8 cellular contexts compared by ENCODE assay signal in genomic region chr19:40718774-40719391, GRCh38. TPM values are rescaled to one million over a fixed set of nuclear protein-coding genes. Genes with fewer than 3 reads are reported as not detected.
A peak's percentile ranks its signal among the peaks of the same experiment; 100 is the strongest.
DNase-seq lines count a peak whose midpoint lies in the region; ATAC-seq, FAIRE-seq and TF ChIP-seq lines count a peak whose summit lies in the region.

No MANE protein-coding gene starts in this region.

- peaks cover 5% of the 10 kb centered on the region; the same call in 1 of the 2 replicates for H4K20me1 ChIP-seq in SK-N-SH (ENCODE audit: insufficient read depth)

- CTCF ChIA-PET in SK-N-SH (lab: Yijun Ruan, JAX), result interaction anchor here (0.9 kb wide), 1 partner anchor 60 kb away, joined by 3 read pairs; no protein-coding TSS in a partner anchor

- TF ChIP-seq CTCF in SK-N-SH (IDR thresholded peaks at IDR 0.05), result no peak
- TF ChIP-seq CTCF in bronchial epithelial cell (IDR thresholded peaks at IDR 0.05; ENCODE audit: insufficient read depth, low read length, severe bottlenecking), result no peak
- no peak for TF ChIP-seq CTCF in kidney (IDR thresholded peaks at IDR 0.05; ENCODE audit: borderline replicate concordance, extremely low read depth, insufficient read depth)
- TF ChIP-seq CTCF in D721Med (IDR thresholded peaks at IDR 0.05; ENCODE audit: insufficient read depth, missing control alignments), result no peak

- H3K4me3 ChIP-seq in SK-N-SH (ENCODE audit: low read depth in 2 of 2, low read length in 1 of 2), result peak overlapping the region; percentile 70 to 80
- H3K4me3 ChIP-seq in bronchial epithelial cell (ENCODE audit: low read depth, low read length), result peak overlapping the region; percentile 99
- peak overlapping the region; percentile 83 to 99 for H3K4me3 ChIP-seq in kidney (ENCODE audit: low read length in 2 of 2)

- TF ChIP-seq EP300 in SK-N-SH (IDR thresholded peaks at IDR 0.05; ENCODE audit: borderline replicate concordance in 1 of 2, low read depth in 1 of 2, low read length in 1 of 2), result no peak

- H3K27ac ChIP-seq in SK-N-SH (ENCODE audit: low read depth in 2 of 2, low read length in 1 of 2), result peak overlapping the region; percentile 35 to 100; a peak in 2 of 4 replicates
- peak overlapping the region; percentile 95 to 98 for H3K27ac ChIP-seq in kidney (ENCODE audit: low read depth in 2 of 2, low read length in 2 of 2)

- ATAC-seq in SK-N-SH treated with all-trans-retinoic acid at 6 μM for 48 hours (no peak), HG03159 (IDR thresholded peaks at IDR 0.05; ENCODE audit: unreplicated experiment) (no peak)
- ATAC-seq in stimulated activated naive CD8-positive, alpha-beta T cell treated with anti-CD3 and anti-CD28 coated beads, Interleukin-15, Interleukin-2, amounts not matched to agents 100 U/mL and 50 U/mL, for 24 hours, result no peak

- peaks cover 17% of the 10 kb centered on the region for H3F3A ChIP-seq in SK-N-SH (replicated peaks; ENCODE audit: insufficient read depth)

- H3K9me3 ChIP-seq in SK-N-SH, result no peaks in the 10 kb centered on the region
- H3K9me3 ChIP-seq in kidney (ENCODE audit: control insufficient read depth in 1 of 2, low read length in 2 of 2), result no peaks in the 10 kb centered on the region

- DNase-seq in SK-N-SH, result no peak
- DNase-seq in NCI-H69 (lab: John Stamatoyannopoulos, UW), result peak; percentile 42
- peak; percentile 92 for DNase-seq in bronchial epithelial cell (ENCODE audit: low read depth)
- DNase-seq in kidney, result peak; percentile 93
- peak; percentile 22 for DNase-seq in stimulated activated naive CD8-positive, alpha-beta T cell treated with anti-CD3 and anti-CD28 coated beads, Interleukin-15, Interleukin-2, amounts not matched to agents 100 U/mL and 50 U/mL, for 24 hours
- no peak for DNase-seq in D721Med (ENCODE audit: insufficient read length, low spot score)

- peak overlapping the region; percentile 98 for H3K9ac ChIP-seq in SK-N-SH
- peak overlapping the region; percentile 81 to 99 for H3K9ac ChIP-seq in kidney (ENCODE audit: low read length in 2 of 2)

- no peak overlapping the region for H2AFZ ChIP-seq in SK-N-SH (ENCODE audit: low read depth)

- H3K36me3 ChIP-seq in SK-N-SH (replicated peaks in 1 of 2; ENCODE audit: control insufficient read depth in 1 of 2, insufficient read depth in 2 of 2, low read length in 1 of 2) (peaks cover 0 to 8% of the 10 kb centered on the region in 2 experiments), bronchial epithelial cell (ENCODE audit: control insufficient read depth, insufficient read depth, low read length) (peaks cover 16% of the 10 kb centered on the region), kidney (ENCODE audit: control insufficient read depth in 1 of 2, insufficient read depth in 2 of 2, low read length in 2 of 2) (peaks cover 3 to 5% of the 10 kb centered on the region in 2 donors)

- H3K79me2 ChIP-seq in SK-N-SH (ENCODE audit: insufficient read depth), result peaks cover 72% of the 10 kb centered on the region

- POLR2A ChIA-PET in SK-N-SH (lab: Yijun Ruan, JAX), result interaction anchor here (0.6 kb wide), 1 partner anchor 15 kb away, joined by 3 read pairs; no protein-coding TSS in a partner anchor

- peak overlapping the region; percentile 89 for H3K4me2 ChIP-seq in SK-N-SH

- TF ChIP-seq RAD21 in SK-N-SH (IDR thresholded peaks at IDR 0.05; ENCODE audit: low read length), result no peak

- FAIRE-seq in bronchial epithelial cell (lab: Jason Lieb, UNC), result no peak
- no peak for FAIRE-seq in kidney (lab: Jason Lieb, UNC)
- FAIRE-seq in D721Med (lab: Jason Lieb, UNC), result no peak

- 46% methylated on average over 8 of the region's 16 CpGs for WGBS in SK-N-SH (ENCODE audit: low lambda C conversion rate)

- intact Hi-C loops in kidney (cut with DNase I), result no loop called here

- no peaks in the 10 kb centered on the region for H3K9me2 ChIP-seq in SK-N-SH

- H3K4me1 ChIP-seq in SK-N-SH (ENCODE audit: control insufficient read depth in 1 of 2, insufficient read depth in 2 of 2, low read depth in 1 of 2, low read length in 1 of 2) (peaks cover 8 to 35% of the 10 kb centered on the region in 2 experiments; a peak in 1 of 4 replicates), kidney (ENCODE audit: control insufficient read depth in 1 of 2, insufficient read depth in 1 of 2, low read depth in 1 of 2, low read length in 2 of 2) (peaks cover 22 to 41% of the 10 kb centered on the region in 2 donors)

- H3K27me3 ChIP-seq in SK-N-SH (ENCODE audit: insufficient read depth) (no peaks in the 10 kb centered on the region), bronchial epithelial cell (ENCODE audit: control insufficient read depth, insufficient read depth, low read length) (no peaks in the 10 kb centered on the region)

TF ChIP-seq in SK-N-SH, 30 proteins besides CTCF, POLR2A, EP300 and RAD21:
- TF ChIP-seq USF1 (IDR thresholded peaks at IDR 0.05; ENCODE audit: borderline replicate concordance, low read depth) (peak; percentile 50; the same call in 1 of the 2 replicates), MAX (IDR thresholded peaks at IDR 0.05; ENCODE audit: low read depth) (peak; percentile 37; the same call in 1 of the 2 replicates), CHD2 (IDR thresholded peaks at IDR 0.05; ENCODE audit: low read length, partially characterized antibody) (no peak)
TF ChIP-seq in SK-N-SH: peak in this region for 2.

TF ChIP-seq in SK-N-SH treated with all-trans-retinoic acid at 6 μM for 48 hours, 23 proteins besides CTCF, POLR2A, EP300 and RAD21:
- no peak for TF ChIP-seq BACH2 (CRISPR knock-in tag; IDR thresholded peaks at IDR 0.05; ENCODE audit: borderline replicate concordance)
- no peak for TF ChIP-seq ARNTL (CRISPR knock-in tag; IDR thresholded peaks at IDR 0.05; ENCODE audit: borderline replicate concordance, low read depth)
- TF ChIP-seq CSRNP3 (CRISPR knock-in tag; IDR thresholded peaks at IDR 0.05), result no peak
- TF ChIP-seq CREB5 (CRISPR knock-in tag; IDR thresholded peaks at IDR 0.05; ENCODE audit: low read depth), result no peak
- no peak for TF ChIP-seq PPARA (CRISPR knock-in tag; IDR thresholded peaks at IDR 0.05; ENCODE audit: borderline replicate concordance)
- TF ChIP-seq ESRRG (CRISPR knock-in tag; IDR thresholded peaks at IDR 0.05), result no peak

RNA-seq across cellular contexts. Expression of gene ITPKC, which starts 2.0 kb away (rescaled TPM):
- 6.3 and 7.4 TPM in 2 replicates for polyA plus RNA-seq in SK-N-SH (2012; rRNA removed)
- 4.2 and 5.7 TPM in 2 replicates for polyA plus RNA-seq in SK-N-SH (2012; cell fraction: cytosol; rRNA removed)
- 11.9 and 12.2 TPM in 2 replicates for polyA plus RNA-seq in SK-N-SH (2012; cell fraction: nucleus; rRNA removed)
- total RNA-seq in bronchial epithelial cell, result 26.9 and 34.7 TPM in 2 replicates
- 27.9 TPM for total RNA-seq in kidney
- 14.3 TPM for polyA plus RNA-seq in kidney (ENCODE audit: insufficient read depth, low read depth, low replicate concordance)

RNA-seq across cellular contexts. Expression of gene COQ8B, which starts 2.2 kb away (rescaled TPM):
- polyA plus RNA-seq in SK-N-SH (2012; rRNA removed) (41.9 and 43.8 TPM in 2 replicates), kidney (ENCODE audit: insufficient read depth, low read depth, low replicate concordance) (45.8 TPM)
- polyA plus RNA-seq in SK-N-SH (2012; cell fraction: cytosol; rRNA removed), result 15.9 and 22.5 TPM in 2 replicates
- 115 and 123 TPM in 2 replicates for polyA plus RNA-seq in SK-N-SH (2012; cell fraction: nucleus; rRNA removed)
- total RNA-seq in bronchial epithelial cell (20.0 and 23.9 TPM in 2 replicates), kidney (55.3 TPM)

RNA-seq across cellular contexts. Expression of gene NUMBL, which starts 28.4 kb away (rescaled TPM):
- 38.8 and 54.6 TPM in 2 replicates for polyA plus RNA-seq in SK-N-SH (2012; rRNA removed)
- polyA plus RNA-seq in SK-N-SH (2012; cell fraction: cytosol; rRNA removed), result 28.0 and 28.5 TPM in 2 replicates
- polyA plus RNA-seq in SK-N-SH (2012; cell fraction: nucleus; rRNA removed), result 131 and 179 TPM in 2 replicates
- 8.4 and 12.9 TPM in 2 replicates for total RNA-seq in bronchial epithelial cell
- 24.3 TPM for total RNA-seq in kidney
- 3.3 TPM for polyA plus RNA-seq in kidney (ENCODE audit: insufficient read depth, low read depth, low replicate concordance)

RNA-seq across cellular contexts. Expression of gene ACTMAP, which starts 31.4 kb away (rescaled TPM):
- polyA plus RNA-seq in SK-N-SH (2012; rRNA removed), result 4.5 and 6.4 TPM in 2 replicates
- 3.1 and 3.7 TPM in 2 replicates for polyA plus RNA-seq in SK-N-SH (2012; cell fraction: cytosol; rRNA removed)
- 12.9 and 13.9 TPM in 2 replicates for polyA plus RNA-seq in SK-N-SH (2012; cell fraction: nucleus; rRNA removed)
- total RNA-seq in bronchial epithelial cell, result 0.26 TPM in 2 replicates
- 8.7 TPM for total RNA-seq in kidney
- 8.9 TPM for polyA plus RNA-seq in kidney (ENCODE audit: insufficient read depth, low read depth, low replicate concordance)

RNA-seq across cellular contexts. Expression of gene SNRPA, which starts 32.1 kb away (rescaled TPM):
- polyA plus RNA-seq in SK-N-SH (2012; rRNA removed) (69.5 and 121 TPM in 2 replicates), kidney (ENCODE audit: insufficient read depth, low read depth, low replicate concordance) (52.6 TPM)
- 64.4 and 91.0 TPM in 2 replicates for polyA plus RNA-seq in SK-N-SH (2012; cell fraction: cytosol; rRNA removed)
- 274 and 286 TPM in 2 replicates for polyA plus RNA-seq in SK-N-SH (2012; cell fraction: nucleus; rRNA removed)
- total RNA-seq in bronchial epithelial cell (19.5 and 30.3 TPM in 2 replicates), kidney (48.7 TPM)

Comparison
In these comparisons a context has a peak if more than half of its experiments do, and no peak if none do; other contexts are left out.
1. DNase-seq: peak in NCI-H69 (single experiment), bronchial epithelial cell (single experiment), kidney (single experiment) and stimulated activated naive CD8-positive, alpha-beta T cell treated with anti-CD3 and anti-CD28 coated beads, Interleukin-15, Interleukin-2, amounts not matched to agents 100 U/mL and 50 U/mL, for 24 hours (single experiment); none in SK-N-SH (single experiment) and D721Med (single experiment).
2. Peak in every context shown above with its lines, with median percentiles within 50 percentile points of each other: H3K4me3 ChIP-seq.